In genomic region chr20:6765469-6766058, GRCh38 we compare ENCODE assay signal across 8 cellular contexts. TPM values are rescaled to one million over a fixed set of nuclear protein-coding genes. Genes with fewer than 3 reads are reported as not detected.
DNase-seq lines count a peak whose midpoint lies in the region; ATAC-seq and TF ChIP-seq lines count a peak whose summit lies in the region.

No MANE protein-coding gene starts in this region.

- TF ChIP-seq CTCF in DOHH2 (IDR thresholded peaks at IDR 0.05; ENCODE audit: low read depth, low read length, poor library complexity, severe bottlenecking) (peak; percentile 18), Panc1 (IDR thresholded peaks at IDR 0.05) (peak; percentile 67; the same call in 1 of the 2 replicates), fibroblast of lung (conservative IDR thresholded peaks at IDR 0.05 in 1 of 2, IDR thresholded peaks at IDR 0.05 in 1 of 2; ENCODE audit: low read depth in 1 of 2, low read length in 2 of 2) (peak; percentile 45 to 48)

- peaks cover 4% of the 10 kb centered on the region; the same call in 1 of the 2 replicates for H3F3A ChIP-seq in DOHH2 (ENCODE audit: control insufficient read depth, insufficient read depth)

- H3K27ac ChIP-seq in DOHH2 (ENCODE audit: low read depth, low read length) (no peak overlapping the region), Panc1 (ENCODE audit: low read length) (no peak overlapping the region), fibroblast of lung (ENCODE audit: insufficient read depth, low read length) (no peak overlapping the region)

- H3K4me2 ChIP-seq in DOHH2 (ENCODE audit: low read length) (no peak overlapping the region), fibroblast of lung (ENCODE audit: extremely low read depth, insufficient read depth, low read length) (no peak overlapping the region)

- intact Hi-C loops in Panc1 (cut with micrococcal nuclease; ENCODE audit: unreplicated experiment) = loop anchor here (1.0 to 10.0 kb wide), 3 partner anchors 521 to 612 kb away; no protein-coding TSS in a partner anchor

- no peak overlapping the region for H3K9ac ChIP-seq in fibroblast of lung (ENCODE audit: insufficient read depth, low read length)

- H3K79me2 ChIP-seq in DOHH2 (ENCODE audit: control insufficient read depth, low read length) (no peaks in the 10 kb centered on the region), fibroblast of lung (ENCODE audit: control insufficient read depth, insufficient read depth, low read length) (no peaks in the 10 kb centered on the region)

- no TSS peak for BruUV-seq in Panc1 (replicated peaks; lab: Mats Ljungman, UMichigan)

- ATAC-seq in Panc1 (no peak), HG02571 (IDR thresholded peaks at IDR 0.05; ENCODE audit: unreplicated experiment) (no peak), HG02678 (IDR thresholded peaks at IDR 0.05; ENCODE audit: unreplicated experiment) (no peak), HG02885 (IDR thresholded peaks at IDR 0.05; ENCODE audit: poor library complexity, unreplicated experiment) (no peak)

- no peaks in the 10 kb centered on the region for H3K4me1 ChIP-seq in DOHH2 (ENCODE audit: control insufficient read depth, low read length)
- no peaks in the 10 kb centered on the region for H3K4me1 ChIP-seq in Panc1 (ENCODE audit: control insufficient read depth, insufficient read depth, low read length)
- H3K4me1 ChIP-seq in fibroblast of lung (ENCODE audit: control insufficient read depth, extremely low read depth, insufficient read depth, low read length) = peaks cover 4% of the 10 kb centered on the region

- H4K20me1 ChIP-seq in DOHH2 (ENCODE audit: control insufficient read depth, insufficient read depth, low read depth, low read length) (no peaks in the 10 kb centered on the region), fibroblast of lung (ENCODE audit: control insufficient read depth, extremely low read depth, insufficient read depth, low read length) (no peaks in the 10 kb centered on the region)

- POLR2A ChIA-PET in Panc1 (lab: Charles Lee) = no interaction called here

- H2AFZ ChIP-seq in fibroblast of lung (ENCODE audit: low read length) = no peak overlapping the region

- in situ Hi-C loops in Panc1 (cut with HindIII; ENCODE audit: low pct_unique_long_range_greater_than_20kb, low sequenced_read_pairs) = no loop called here

- H3K27me3 ChIP-seq in DOHH2 (ENCODE audit: control insufficient read depth, low read length) (0 out of 2 replicates have a peak, but pooled peaks cover 4% of the 10 kb centered on the region), Panc1 (ENCODE audit: control insufficient read depth, insufficient read depth, low read length) (peaks cover 3% of the 10 kb centered on the region; the same call in 1 of the 2 replicates), fibroblast of lung (ENCODE audit: control insufficient read depth, insufficient read depth, low read length) (no peaks in the 10 kb centered on the region)

- DNase-seq in LoVo (ENCODE audit: low spot score) (peak; percentile 70), Panc1 (ENCODE audit: low read depth, low spot score) (no peak), fibroblast of lung (ENCODE audit: low read depth in 2 of 2) (peak; percentile 58 to 82), putamen (ENCODE audit: low spot score) (peak; percentile 39)

- H3K36me3 ChIP-seq in DOHH2 (ENCODE audit: control insufficient read depth, low read length) (no peaks in the 10 kb centered on the region), Panc1 (ENCODE audit: control insufficient read depth, insufficient read depth, low read length) (no peaks in the 10 kb centered on the region), fibroblast of lung (ENCODE audit: control insufficient read depth, insufficient read depth, low read length) (no peaks in the 10 kb centered on the region)

- H3K9me2 ChIP-seq in DOHH2 (replicated peaks; ENCODE audit: control insufficient read depth, low read length) = no peaks in the 10 kb centered on the region

- CTCF ChIA-PET in Panc1 (lab: Charles Lee) = interaction anchor here (0.7 to 1.5 kb wide), 2 partner anchors 401 to 520 kb away, joined by 3 to 4 read pairs; no protein-coding TSS in a partner anchor

- H3K4me3 ChIP-seq in DOHH2 (ENCODE audit: low read length) (no peak overlapping the region), Panc1 (ENCODE audit: low read depth in 2 of 2, low read length in 2 of 2) (no peak overlapping the region), fibroblast of lung (replicated peaks in 1 of 4; ENCODE audit: control extremely low read depth in 1 of 4, insufficient read depth in 1 of 4, low read depth in 3 of 4, low read length in 4 of 4) (no peak overlapping the region)

- H3K9me3 ChIP-seq in DOHH2 (ENCODE audit: control insufficient read depth, insufficient read depth, low read length) = no peaks in the 10 kb centered on the region
- H3K9me3 ChIP-seq in Panc1 (ENCODE audit: control insufficient read depth, insufficient read depth, low read depth, low read length) = no peaks in the 10 kb centered on the region
- H3K9me3 ChIP-seq in fibroblast of lung (ENCODE audit: control insufficient read depth, insufficient read depth, low read depth, low read length) = no peaks in the 10 kb centered on the region

RNA-seq across cellular contexts. Expression of gene BMP2, which starts 1.9 kb away (rescaled TPM):
- total RNA-seq in Panc1 (2021; ENCODE audit: unreplicated experiment) (0.23 TPM), fibroblast of lung (10.6 and 15.9 TPM in 2 replicates)
- polyA plus RNA-seq in Panc1 (2012; ENCODE audit: insufficient read length) = 0.16 TPM
- polyA plus RNA-seq in fibroblast of lung = 1.9 and 4.7 TPM in 2 replicates
- polyA plus RNA-seq in fibroblast of lung (2012) = 2.1 and 4.7 TPM in 2 replicates
- 1.3 and 2.2 TPM in 2 replicates for polyA minus RNA-seq in fibroblast of lung (ENCODE audit: low replicate concordance)
